In genomic region chr15:90638963-90639362, GRCh38 we compare ENCODE assay signal across 3 cellular contexts.
TF ChIP-seq lines count a peak whose summit lies in the region.

No MANE protein-coding gene starts in this region.

TF ChIP-seq in SK-N-SH, 30 proteins besides CTCF, POLR2A, EP300 and RAD21 (continued from another document):
- TF ChIP-seq USF2 (IDR thresholded peaks at IDR 0.05; ENCODE audit: borderline replicate concordance, low read depth, low read length) (no peak), RXRA (IDR thresholded peaks at IDR 0.05; ENCODE audit: borderline replicate concordance, low read depth) (no peak), MEF2A (IDR thresholded peaks at IDR 0.05; ENCODE audit: borderline replicate concordance, low read depth) (no peak), YY1 (IDR thresholded peaks at IDR 0.05; ENCODE audit: low read depth) (no peak), CHD2 (IDR thresholded peaks at IDR 0.05; ENCODE audit: low read length, partially characterized antibody) (no peak), ELF1 (IDR thresholded peaks at IDR 0.05) (no peak), NRF1 (IDR thresholded peaks at IDR 0.05; ENCODE audit: low read depth, low read length) (no peak), MXI1 (IDR thresholded peaks at IDR 0.05; ENCODE audit: low read depth, low read length) (no peak), JUND (IDR thresholded peaks at IDR 0.05) (no peak), TCF12 (IDR thresholded peaks at IDR 0.05) (no peak), FOSL2 (IDR thresholded peaks at IDR 0.05; ENCODE audit: borderline replicate concordance, low read depth) (no peak), RFX5 (IDR thresholded peaks at IDR 0.05; ENCODE audit: low read length) (no peak), RCOR1 (IDR thresholded peaks at IDR 0.05; ENCODE audit: low read length) (no peak), FOXM1 (IDR thresholded peaks at IDR 0.05; ENCODE audit: low read depth) (no peak), NFIC (IDR thresholded peaks at IDR 0.05; ENCODE audit: borderline replicate concordance) (no peak)
- TF ChIP-seq, protein P1, sequence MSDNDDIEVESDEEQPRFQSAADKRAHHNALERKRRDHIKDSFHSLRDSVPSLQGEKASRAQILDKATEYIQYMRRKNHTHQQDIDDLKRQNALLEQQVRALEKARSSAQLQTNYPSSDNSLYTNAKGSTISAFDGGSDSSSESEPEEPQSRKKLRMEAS (IDR thresholded peaks at IDR 0.05; ENCODE audit: low read depth) = no peak
- TF ChIP-seq, protein P2, sequence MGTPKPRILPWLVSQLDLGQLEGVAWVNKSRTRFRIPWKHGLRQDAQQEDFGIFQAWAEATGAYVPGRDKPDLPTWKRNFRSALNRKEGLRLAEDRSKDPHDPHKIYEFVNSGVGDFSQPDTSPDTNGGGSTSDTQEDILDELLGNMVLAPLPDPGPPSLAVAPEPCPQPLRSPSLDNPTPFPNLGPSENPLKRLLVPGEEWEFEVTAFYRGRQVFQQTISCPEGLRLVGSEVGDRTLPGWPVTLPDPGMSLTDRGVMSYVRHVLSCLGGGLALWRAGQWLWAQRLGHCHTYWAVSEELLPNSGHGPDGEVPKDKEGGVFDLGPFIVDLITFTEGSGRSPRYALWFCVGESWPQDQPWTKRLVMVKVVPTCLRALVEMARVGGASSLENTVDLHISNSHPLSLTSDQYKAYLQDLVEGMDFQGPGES (IDR thresholded peaks at IDR 0.05; ENCODE audit: low read depth, low read length) = no peak

TF ChIP-seq in SK-N-SH treated with all-trans-retinoic acid at 6 μM for 48 hours, 23 proteins besides CTCF, POLR2A, EP300 and RAD21 (continued from another document and continues in another):
- TF ChIP-seq, protein P3, sequence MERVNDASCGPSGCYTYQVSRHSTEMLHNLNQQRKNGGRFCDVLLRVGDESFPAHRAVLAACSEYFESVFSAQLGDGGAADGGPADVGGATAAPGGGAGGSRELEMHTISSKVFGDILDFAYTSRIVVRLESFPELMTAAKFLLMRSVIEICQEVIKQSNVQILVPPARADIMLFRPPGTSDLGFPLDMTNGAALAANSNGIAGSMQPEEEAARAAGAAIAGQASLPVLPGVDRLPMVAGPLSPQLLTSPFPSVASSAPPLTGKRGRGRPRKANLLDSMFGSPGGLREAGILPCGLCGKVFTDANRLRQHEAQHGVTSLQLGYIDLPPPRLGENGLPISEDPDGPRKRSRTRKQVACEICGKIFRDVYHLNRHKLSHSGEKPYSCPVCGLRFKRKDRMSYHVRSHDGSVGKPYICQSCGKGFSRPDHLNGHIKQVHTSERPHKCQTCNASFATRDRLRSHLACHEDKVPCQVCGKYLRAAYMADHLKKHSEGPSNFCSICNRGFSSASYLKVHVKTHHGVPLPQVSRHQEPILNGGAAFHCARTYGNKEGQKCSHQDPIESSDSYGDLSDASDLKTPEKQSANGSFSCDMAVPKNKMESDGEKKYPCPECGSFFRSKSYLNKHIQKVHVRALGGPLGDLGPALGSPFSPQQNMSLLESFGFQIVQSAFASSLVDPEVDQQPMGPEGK (CRISPR knock-in tag; IDR thresholded peaks at IDR 0.05; ENCODE audit: borderline replicate concordance) = no peak
- TF ChIP-seq, protein P4, sequence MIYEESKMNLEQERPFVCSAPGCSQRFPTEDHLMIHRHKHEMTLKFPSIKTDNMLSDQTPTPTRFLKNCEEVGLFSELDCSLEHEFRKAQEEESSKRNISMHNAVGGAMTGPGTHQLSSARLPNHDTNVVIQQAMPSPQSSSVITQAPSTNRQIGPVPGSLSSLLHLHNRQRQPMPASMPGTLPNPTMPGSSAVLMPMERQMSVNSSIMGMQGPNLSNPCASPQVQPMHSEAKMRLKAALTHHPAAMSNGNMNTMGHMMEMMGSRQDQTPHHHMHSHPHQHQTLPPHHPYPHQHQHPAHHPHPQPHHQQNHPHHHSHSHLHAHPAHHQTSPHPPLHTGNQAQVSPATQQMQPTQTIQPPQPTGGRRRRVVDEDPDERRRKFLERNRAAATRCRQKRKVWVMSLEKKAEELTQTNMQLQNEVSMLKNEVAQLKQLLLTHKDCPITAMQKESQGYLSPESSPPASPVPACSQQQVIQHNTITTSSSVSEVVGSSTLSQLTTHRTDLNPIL (CRISPR knock-in tag; IDR thresholded peaks at IDR 0.05; ENCODE audit: low read depth) = no peak
- TF ChIP-seq RARB (CRISPR knock-in tag; IDR thresholded peaks at IDR 0.05) = no peak
- no peak for TF ChIP-seq ISL1 (CRISPR knock-in tag; IDR thresholded peaks at IDR 0.05)
- no peak for TF ChIP-seq OSR1 (CRISPR knock-in tag; IDR thresholded peaks at IDR 0.05)
- no peak for TF ChIP-seq TCF4 (CRISPR knock-in tag; IDR thresholded peaks at IDR 0.05; ENCODE audit: borderline replicate concordance)
- TF ChIP-seq, protein P5, sequence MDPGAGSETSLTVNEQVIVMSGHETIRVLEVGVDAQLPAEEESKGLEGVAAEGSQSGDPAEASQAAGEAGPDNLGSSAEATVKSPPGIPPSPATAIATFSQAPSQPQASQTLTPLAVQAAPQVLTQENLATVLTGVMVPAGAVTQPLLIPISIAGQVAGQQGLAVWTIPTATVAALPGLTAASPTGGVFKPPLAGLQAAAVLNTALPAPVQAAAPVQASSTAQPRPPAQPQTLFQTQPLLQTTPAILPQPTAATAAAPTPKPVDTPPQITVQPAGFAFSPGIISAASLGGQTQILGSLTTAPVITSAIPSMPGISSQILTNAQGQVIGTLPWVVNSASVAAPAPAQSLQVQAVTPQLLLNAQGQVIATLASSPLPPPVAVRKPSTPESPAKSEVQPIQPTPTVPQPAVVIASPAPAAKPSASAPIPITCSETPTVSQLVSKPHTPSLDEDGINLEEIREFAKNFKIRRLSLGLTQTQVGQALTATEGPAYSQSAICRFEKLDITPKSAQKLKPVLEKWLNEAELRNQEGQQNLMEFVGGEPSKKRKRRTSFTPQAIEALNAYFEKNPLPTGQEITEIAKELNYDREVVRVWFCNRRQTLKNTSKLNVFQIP (CRISPR knock-in tag; IDR thresholded peaks at IDR 0.05; ENCODE audit: borderline replicate concordance, low read depth) = no peak
- no peak for TF ChIP-seq CSRNP3 (CRISPR knock-in tag; IDR thresholded peaks at IDR 0.05)
- no peak for TF ChIP-seq ZFP30 (CRISPR knock-in tag; IDR thresholded peaks at IDR 0.05)
- TF ChIP-seq GLIS3 (CRISPR knock-in tag; IDR thresholded peaks at IDR 0.05) = no peak
- no peak for TF ChIP-seq ZNF565 (CRISPR knock-in tag; conservative IDR thresholded peaks at IDR 0.05; ENCODE audit: low read depth)
- no peak for TF ChIP-seq ZC3H10 (CRISPR knock-in tag; IDR thresholded peaks at IDR 0.05)
- no peak for TF ChIP-seq ZNF8 (CRISPR knock-in tag; IDR thresholded peaks at IDR 0.05)
- TF ChIP-seq ARNTL (CRISPR knock-in tag; IDR thresholded peaks at IDR 0.05; ENCODE audit: borderline replicate concordance, low read depth) = no peak
- no peak for TF ChIP-seq ESRRG (CRISPR knock-in tag; IDR thresholded peaks at IDR 0.05)

TF ChIP-seq in H1, 55 proteins besides CTCF, POLR2A, EP300 and RAD21 (continued from another document):
- TF ChIP-seq, protein P6, sequence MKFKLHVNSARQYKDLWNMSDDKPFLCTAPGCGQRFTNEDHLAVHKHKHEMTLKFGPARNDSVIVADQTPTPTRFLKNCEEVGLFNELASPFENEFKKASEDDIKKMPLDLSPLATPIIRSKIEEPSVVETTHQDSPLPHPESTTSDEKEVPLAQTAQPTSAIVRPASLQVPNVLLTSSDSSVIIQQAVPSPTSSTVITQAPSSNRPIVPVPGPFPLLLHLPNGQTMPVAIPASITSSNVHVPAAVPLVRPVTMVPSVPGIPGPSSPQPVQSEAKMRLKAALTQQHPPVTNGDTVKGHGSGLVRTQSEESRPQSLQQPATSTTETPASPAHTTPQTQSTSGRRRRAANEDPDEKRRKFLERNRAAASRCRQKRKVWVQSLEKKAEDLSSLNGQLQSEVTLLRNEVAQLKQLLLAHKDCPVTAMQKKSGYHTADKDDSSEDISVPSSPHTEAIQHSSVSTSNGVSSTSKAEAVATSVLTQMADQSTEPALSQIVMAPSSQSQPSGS (IDR thresholded peaks at IDR 0.05; ENCODE audit: low read length) = no peak
- TF ChIP-seq MAFK (IDR thresholded peaks at IDR 0.05; ENCODE audit: low read depth, low read length) (no peak), YY1 (IDR thresholded peaks at IDR 0.05; ENCODE audit: low read depth, low read length) (no peak), EZH2 (IDR thresholded peaks at IDR 0.05; ENCODE audit: low read depth, low read length, severe bottlenecking) (no peak), KDM4A (IDR thresholded peaks at IDR 0.05; ENCODE audit: low read depth, low read length, severe bottlenecking) (no peak), NRF1 (IDR thresholded peaks at IDR 0.05; ENCODE audit: low read depth, low read length) (no peak), EGR1 (IDR thresholded peaks at IDR 0.05; ENCODE audit: borderline replicate concordance, low read depth, low read length) (no peak), BCL11A (IDR thresholded peaks at IDR 0.05; ENCODE audit: low read depth in 2 of 2, low read length in 2 of 2) (no peak), RFX5 (IDR thresholded peaks at IDR 0.05; ENCODE audit: borderline replicate concordance, low read depth, low read length) (no peak), ZNF274 (IDR thresholded peaks at IDR 0.05; ENCODE audit: borderline replicate concordance, extremely low read depth, low read length) (no peak), KDM1A (IDR thresholded peaks at IDR 0.05; ENCODE audit: borderline replicate concordance, low read length) (no peak), SRF (IDR thresholded peaks at IDR 0.05; ENCODE audit: low read depth, low read length) (no peak), RXRA (IDR thresholded peaks at IDR 0.05; ENCODE audit: insufficient read depth, low read depth, low read length) (no peak), SIN3A (conservative IDR thresholded peaks at IDR 0.05 in 1 of 2, IDR thresholded peaks at IDR 0.05 in 1 of 2; ENCODE audit: low read depth in 1 of 2, low read length in 2 of 2) (no peak), JUN (IDR thresholded peaks at IDR 0.05; ENCODE audit: low read depth, low read length) (no peak), TEAD4 (IDR thresholded peaks at IDR 0.05; ENCODE audit: low read depth, low read length) (no peak), TAF7 (optimal IDR thresholded peaks at IDR 0.05; ENCODE audit: borderline replicate concordance, low read depth, low read length) (no peak)
